ENCODE assay signal across 23 cellular contexts in the genomic region with DNA sequence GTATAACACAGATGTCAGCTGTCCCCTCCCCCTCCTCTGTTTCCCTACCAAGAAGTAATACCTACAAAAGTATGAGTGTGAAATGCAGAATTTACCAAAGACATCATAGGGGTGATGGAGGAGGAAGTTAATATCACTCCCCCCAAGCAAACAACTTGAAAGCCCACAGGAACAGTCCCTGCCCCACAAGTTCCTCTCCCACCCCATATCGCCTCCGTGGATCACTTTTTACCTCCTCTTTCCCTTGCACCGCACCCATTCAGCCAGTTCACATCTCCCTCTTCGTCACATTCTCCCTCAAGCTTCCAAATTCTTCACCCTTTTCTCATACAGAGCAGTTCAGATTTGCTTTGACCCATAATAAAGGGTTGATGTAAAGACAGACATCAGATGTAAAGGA.
"Had no signal": no experiment of that assay in that cellular context is flagged by ENCODE, and none has a peak within 500 bp of the region (broad histone marks: within the 10 kb centered on the region; RNA-seq: fewer than 3 reads in every experiment).

No MANE protein-coding gene starts in this region.

- H3K27ac Mint-ChIP-seq: dendritic cell treated with granulocyte-macrophage colony-stimulating factor and Interleukin-4, amounts not matched to agents 40 ng/mL and 50 ng/mL, for 4 days; endodermal cell; naive thymus-derived CD4-positive, alpha-beta T cell; neural progenitor cell; stimulated activated naive CD8-positive, alpha-beta T cell treated with anti-CD3 and anti-CD28 coated beads, Interleukin-15, amount 100 ng/mL, for 72 hours had no signal

- ATAC-seq: heart right ventricle; left cardiac atrium; left lung; naive thymus-derived CD4-positive, alpha-beta T cell; sciatic nerve; stimulated activated naive CD8-positive, alpha-beta T cell treated with anti-CD3 and anti-CD28 coated beads, Interleukin-15, amount 100 ng/mL, for 72 hours had no signal

- DNase-seq: effector CD8-positive, alpha-beta T cell; endodermal cell; esophagus squamous epithelium; foreskin melanocyte; glutamatergic neuron; heart right ventricle; hippocampal formation; left cardiac atrium; left lung; mesenchymal stem cell; midbrain; naive thymus-derived CD4-positive, alpha-beta T cell; stimulated activated CD4-positive, alpha-beta T cell treated with anti-CD3 and anti-CD28 coated beads, Interleukin-12 subunit alpha, Interleukin-12 subunit beta, amount 100 ng/mL, for 4 hours; stimulated activated CD4-positive, alpha-beta T cell treated with anti-CD3 and anti-CD28 coated beads, Interleukin-1b, Interleukin-23, amount 100 ng/mL, for 48 hours; stimulated activated CD4-positive, alpha-beta T cell treated with anti-CD3 and anti-CD28 coated beads, Interleukin-4, amount 100 ng/mL, for 1 hour; stimulated activated CD8-positive, alpha-beta memory T cell treated with anti-CD3 and anti-CD28 coated beads, Interleukin-4, amount 100 ng/mL, for 48 hours; stimulated activated naive CD4-positive, alpha-beta T cell; stimulated activated naive CD8-positive, alpha-beta T cell treated with anti-CD3 and anti-CD28 coated beads, Interleukin-15, amount 100 ng/mL, for 72 hours; transverse colon had no signal

- H3K27me3 Mint-ChIP-seq: dendritic cell treated with granulocyte-macrophage colony-stimulating factor and Interleukin-4, amounts not matched to agents 40 ng/mL and 50 ng/mL, for 4 days; naive thymus-derived CD4-positive, alpha-beta T cell had no signal

- H3K4me3 Mint-ChIP-seq: dendritic cell treated with granulocyte-macrophage colony-stimulating factor and Interleukin-4, amounts not matched to agents 40 ng/mL and 50 ng/mL, for 4 days; endodermal cell; naive thymus-derived CD4-positive, alpha-beta T cell; nephron; neural progenitor cell; stimulated activated naive CD8-positive, alpha-beta T cell treated with anti-CD3 and anti-CD28 coated beads, Interleukin-15, amount 100 ng/mL, for 72 hours had no signal

- H3K9me3 Mint-ChIP-seq: dendritic cell treated with granulocyte-macrophage colony-stimulating factor and Interleukin-4, amounts not matched to agents 40 ng/mL and 50 ng/mL, for 4 days; endodermal cell; naive thymus-derived CD4-positive, alpha-beta T cell; nephron; neural progenitor cell; stimulated activated naive CD8-positive, alpha-beta T cell treated with anti-CD3 and anti-CD28 coated beads, Interleukin-15, amount 100 ng/mL, for 72 hours had no signal

- H3K36me3 Mint-ChIP-seq: naive thymus-derived CD4-positive, alpha-beta T cell; neural progenitor cell had no signal
